Comparison of ENCODE assay signal across 8 cellular contexts in the genomic region with DNA sequence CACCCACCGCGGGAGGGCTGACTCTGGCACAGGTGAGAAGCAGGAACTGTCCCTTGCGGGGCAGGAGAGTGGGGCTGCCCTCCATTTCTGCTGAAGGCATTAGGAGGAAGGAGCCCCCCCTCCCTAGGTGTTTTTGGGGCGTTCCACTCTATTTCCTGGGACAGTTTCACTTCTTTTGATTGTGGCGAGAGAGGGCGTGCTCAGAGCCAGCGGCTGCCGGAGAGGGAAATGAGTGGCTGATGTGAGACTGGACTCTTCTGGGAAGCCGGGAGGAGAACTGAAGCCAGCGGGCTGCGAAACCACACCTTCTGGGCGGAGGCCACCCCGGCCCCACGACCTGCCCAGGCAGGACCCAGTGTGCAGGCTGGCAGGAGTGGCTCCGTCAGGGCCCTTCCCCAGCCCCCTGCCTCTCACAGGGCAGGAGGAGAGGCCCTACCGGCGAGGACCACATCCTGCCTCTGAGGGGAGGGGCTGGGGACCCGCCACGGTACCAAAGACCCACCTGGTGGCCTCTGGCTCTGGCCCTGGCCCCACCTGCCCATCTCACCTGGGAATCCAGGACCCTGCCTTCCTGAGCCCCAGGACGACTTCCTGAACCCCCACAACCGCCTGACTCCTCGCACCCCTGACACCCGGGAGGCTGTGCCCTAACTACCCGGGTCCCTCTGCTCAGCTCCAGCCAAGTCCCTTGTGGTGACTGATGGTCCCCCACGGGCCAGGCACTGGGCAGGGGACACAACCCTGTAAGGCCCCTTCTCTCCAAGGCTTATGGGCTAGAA. TPM values are rescaled to one million over a fixed set of nuclear protein-coding genes. Genes with fewer than 3 reads are reported as not detected.
A peak's percentile ranks its signal among the peaks of the same experiment; 100 is the strongest.
DNase-seq lines count a peak whose midpoint lies in the region; ATAC-seq and TF ChIP-seq lines count a peak whose summit lies in the region.

No MANE protein-coding gene starts in this region.

- intact Hi-C loops in heart right ventricle (cut with DNase I) = no loop called here

- ATAC-seq in GM18499 (IDR thresholded peaks at IDR 0.05; ENCODE audit: insufficient read depth, unreplicated experiment) (peak; percentile 35), HG02642 (IDR thresholded peaks at IDR 0.05; ENCODE audit: poor library complexity, unreplicated experiment) (peak; percentile 57), heart right ventricle (peak; percentile 24 to 69 (median 43))

- H3K4me1 ChIP-seq in heart right ventricle (peaks cover 43 to 76% (median 70%) of the 10 kb centered on the region in 9 donors), skeletal muscle satellite cell (ENCODE audit: control insufficient read depth, insufficient read depth, low read length) (peaks cover 69% of the 10 kb centered on the region)

- DNase-seq in NOMO-1 treated with DMSO at 0.1 percent for 48 hours (lab: John Stamatoyannopoulos, UW; ENCODE audit: unreplicated experiment) (peak; percentile 87), activated T-helper 1 cell treated with Interleukin-2 at 50 U/mL for 16 hours (ENCODE audit: low read depth) (peak; percentile 53), heart right ventricle (peak in 1 of 2 donors; percentile 64), AML-193 (lab: John Stamatoyannopoulos, UW) (no peak), AG20443 (ENCODE audit: low spot score) (no peak)

- TF ChIP-seq CTCF in heart right ventricle (IDR thresholded peaks at IDR 0.05) = peak in 1 of 9 donors; percentile 8

- no peak overlapping the region for H3K9ac ChIP-seq in skeletal muscle satellite cell (ENCODE audit: low read depth, low read length)

- peak overlapping the region; percentile 58 for H3K4me2 ChIP-seq in skeletal muscle satellite cell (ENCODE audit: low read length)

- H3K9me3 ChIP-seq in heart right ventricle (no peaks in the 10 kb centered on the region), skeletal muscle satellite cell (replicated peaks; ENCODE audit: low read length) (no peaks in the 10 kb centered on the region)

- H3K4me3 ChIP-seq in heart right ventricle = peak overlapping the region in 9 of 10 donors; percentile 15 to 43 (median 36)
- no peak overlapping the region for H3K4me3 ChIP-seq in skeletal muscle satellite cell (ENCODE audit: low read length)

- H3K27me3 ChIP-seq in heart right ventricle (no peaks in the 10 kb centered on the region), skeletal muscle satellite cell (ENCODE audit: control insufficient read depth, insufficient read depth, low read length) (no peaks in the 10 kb centered on the region)

- H3K36me3 ChIP-seq in heart right ventricle (peaks cover 0 to 41% (median 16%) of the 10 kb centered on the region in 9 donors), skeletal muscle satellite cell (ENCODE audit: insufficient read depth, low read length) (peaks cover 44% of the 10 kb centered on the region)

- peak overlapping the region; percentile 53 to 93 (median 80) for H3K27ac ChIP-seq in heart right ventricle

- 50 to 67% methylated on average over 23 to 25 of the region's 25 CpGs for WGBS in heart right ventricle, 2 donors

RNA-seq across cellular contexts. Expression of gene MPND, which starts 25.9 kb away (rescaled TPM):
- 10 to 100 TPM; 18.7 to 26.6 (median 20.9) TPM for total RNA-seq in heart right ventricle
- polyA plus RNA-seq in heart right ventricle = 10 to 100 TPM; 15.2 to 25.2 TPM
- total RNA-seq in skeletal muscle satellite cell (2012; rRNA removed) = 3.7 and 4.8 TPM in 2 replicates

RNA-seq across cellular contexts. Expression of gene STAP2, which starts 30.7 kb away (rescaled TPM):
- total RNA-seq in heart right ventricle = 1 to 10 TPM in 9 of 10 donors, under 1 TPM in 1; 0.56 to 9.1 (median 2.6) TPM
- polyA plus RNA-seq in heart right ventricle = 1 to 10 TPM; 2.1 to 2.2 TPM
- 2.0 and 2.5 TPM in 2 replicates for total RNA-seq in skeletal muscle satellite cell (2012; rRNA removed)

RNA-seq across cellular contexts. Expression of gene SH3GL1, which starts 31.0 kb away (rescaled TPM):
- total RNA-seq in heart right ventricle = 10 to 100 TPM; 13.1 to 33.4 (median 17.6) TPM
- polyA plus RNA-seq in heart right ventricle = 10 to 100 TPM; 20.1 to 41.8 TPM
- total RNA-seq in skeletal muscle satellite cell (2012; rRNA removed) = 91.8 and 122 TPM in 2 replicates

RNA-seq across cellular contexts. Expression of gene CHAF1A, which starts 33.1 kb away (rescaled TPM):
- 1 to 10 TPM; 4.5 to 8.7 (median 6.6) TPM for total RNA-seq in heart right ventricle
- 1 to 10 TPM; 4.2 to 4.4 TPM for polyA plus RNA-seq in heart right ventricle
- 9.8 and 17.2 TPM in 2 replicates for total RNA-seq in skeletal muscle satellite cell (2012; rRNA removed)

Comparison
In these comparisons a context has a peak if more than half of its experiments do, and no peak if none do; other contexts are left out.
1. DNase-seq: peak in NOMO-1 treated with DMSO at 0.1 percent for 48 hours (single experiment) and activated T-helper 1 cell treated with Interleukin-2 at 50 U/mL for 16 hours (single experiment); none in AML-193 (0 of 2) and AG20443 (single experiment).
2. Peak in every context shown above with its lines, with median percentiles within 50 percentile points of each other: ATAC-seq.